ENCODE assay signal across 11 cellular contexts in genomic region chr17:1592751-1593629, GRCh38. TPM values are rescaled to one million over a fixed set of nuclear protein-coding genes. Genes with fewer than 3 reads are reported as not detected.
DNase-seq lines count a peak whose midpoint lies in the region; ATAC-seq, FAIRE-seq and TF ChIP-seq lines count a peak whose summit lies in the region.
"Had no signal": no experiment of that assay in that cellular context is flagged by ENCODE, and none has a peak within 500 bp of the region (broad histone marks: within the 10 kb centered on the region; RNA-seq: fewer than 3 reads in every experiment).

No MANE protein-coding gene starts in this region.

- no peaks in the 10 kb centered on the region for H3K9me3 ChIP-seq in smooth muscle cell (replicated peaks; ENCODE audit: low read depth)
- H3K9me3 ChIP-seq: heart right ventricle had no signal

- DNase-seq in G401 (ENCODE audit: low spot score) (peak; percentile 67), bronchial epithelial cell (ENCODE audit: low read depth) (no peak), NCI-H187 (lab: John Stamatoyannopoulos, UW) (no peak), smooth muscle cell (lab: John Stamatoyannopoulos, UW; ENCODE audit: unreplicated experiment) (no peak), WTC11 (ENCODE audit: low spot score) (no peak), NCI-H1092 (lab: John Stamatoyannopoulos, UW) (no peak)
- DNase-seq: activated effector memory CD4-positive, alpha-beta T cell treated with Interleukin-2 at 50 U/mL for 16 hours; heart right ventricle; NCI-H1930 had no signal

- H3K27me3 ChIP-seq in bronchial epithelial cell (ENCODE audit: control insufficient read depth, insufficient read depth, low read length) (no peaks in the 10 kb centered on the region), smooth muscle cell (ENCODE audit: low read depth) (no peaks in the 10 kb centered on the region)
- H3K27me3 ChIP-seq: heart right ventricle had no signal

- no peak overlapping the region for H3K4me3 Mint-ChIP-seq in WTC11

- H3K4me1 Mint-ChIP-seq in WTC11 = peaks cover 5% of the 10 kb centered on the region

- no peak overlapping the region for H3K4me2 ChIP-seq in smooth muscle cell

- in situ Hi-C loops in G401 (cut with HindIII; ENCODE audit: low sequenced_read_pairs) = no loop called here

- H3K4me3 ChIP-seq in bronchial epithelial cell (ENCODE audit: low read depth, low read length) = no peak overlapping the region
- H3K4me3 ChIP-seq in smooth muscle cell = no peak overlapping the region
- H3K4me3 ChIP-seq: heart right ventricle had no signal

- H3K36me3 Mint-ChIP-seq in WTC11 = no peaks in the 10 kb centered on the region

- peak; percentile 55 for FAIRE-seq in bronchial epithelial cell (lab: Jason Lieb, UNC)

- H3K27ac ChIP-seq in smooth muscle cell (ENCODE audit: low read depth) = no peak overlapping the region
- H3K27ac ChIP-seq: heart right ventricle had no signal

- H3K79me2 ChIP-seq in smooth muscle cell (ENCODE audit: low read depth) = no peaks in the 10 kb centered on the region

- no peak overlapping the region for H2AFZ ChIP-seq in smooth muscle cell (ENCODE audit: low read depth)

- H3K36me3 ChIP-seq in bronchial epithelial cell (ENCODE audit: control insufficient read depth, insufficient read depth, low read length) (peaks cover 7% of the 10 kb centered on the region), smooth muscle cell (ENCODE audit: low read depth) (no peaks in the 10 kb centered on the region)

- ATAC-seq in GM19452 (IDR thresholded peaks at IDR 0.05; ENCODE audit: unreplicated experiment) = peak; percentile 68
- ATAC-seq in HG03159 (IDR thresholded peaks at IDR 0.05; ENCODE audit: unreplicated experiment) = peak; percentile 57
- ATAC-seq in WTC11 = no peak
- ATAC-seq: heart right ventricle had no signal

- TF ChIP-seq CTCF in bronchial epithelial cell (IDR thresholded peaks at IDR 0.05; ENCODE audit: insufficient read depth, low read length, severe bottlenecking) (no peak), smooth muscle cell (IDR thresholded peaks at IDR 0.05; ENCODE audit: borderline replicate concordance, insufficient read depth, poor library complexity, severe bottlenecking) (no peak), WTC11 (IDR thresholded peaks at IDR 0.05) (no peak)

- no peaks in the 10 kb centered on the region for H3K27me3 Mint-ChIP-seq in WTC11 (ENCODE audit: low read depth)

- peaks cover 6% of the 10 kb centered on the region for H3F3A ChIP-seq in smooth muscle cell (ENCODE audit: low read depth)

- 85% methylated on average over 18 of the region's 25 CpGs for WGBS in smooth muscle cell (ENCODE audit: low lambda C conversion rate)

- CTCF ChIA-PET in WTC11 (lab: Charles Lee) = interaction anchor here (1.0 to 1.3 kb wide), 2 partner anchors 19 to 60 kb away, joined by 3 to 5 read pairs; no protein-coding TSS in a partner anchor

- no peak overlapping the region for H3K9ac ChIP-seq in smooth muscle cell (ENCODE audit: low read depth)

- no peak overlapping the region; the same call in 1 of the 2 replicates for H3K27ac Mint-ChIP-seq in WTC11

- POLR2A ChIA-PET in WTC11 (lab: Charles Lee) = no interaction called here

- no peaks in the 10 kb centered on the region for H4K20me1 ChIP-seq in smooth muscle cell (ENCODE audit: low read depth)

- H3K4me1 ChIP-seq in smooth muscle cell (ENCODE audit: low read depth) = peaks cover 4% of the 10 kb centered on the region

- no peaks in the 10 kb centered on the region for H3K9me3 Mint-ChIP-seq in WTC11

TF ChIP-seq in WTC11, 78 proteins besides CTCF, POLR2A, EP300 and RAD21:
- no peak for TF ChIP-seq ZNF232 (CRISPR knock-in tag; IDR thresholded peaks at IDR 0.05)
- TF ChIP-seq GABPB1 (CRISPR knock-in tag; IDR thresholded peaks at IDR 0.05) = no peak
- no peak for TF ChIP-seq AR (CRISPR knock-in tag; IDR thresholded peaks at IDR 0.05)
- no peak for TF ChIP-seq ZNF263 (CRISPR knock-in tag; IDR thresholded peaks at IDR 0.05; ENCODE audit: low read depth)
- no peak for TF ChIP-seq ELF4 (CRISPR knock-in tag; IDR thresholded peaks at IDR 0.05; ENCODE audit: low read depth)
- TF ChIP-seq SMAD4 (CRISPR knock-in tag; IDR thresholded peaks at IDR 0.05) = no peak
- no peak for TF ChIP-seq USF2 (CRISPR knock-in tag; IDR thresholded peaks at IDR 0.05)
- no peak for TF ChIP-seq CBFB (CRISPR knock-in tag; IDR thresholded peaks at IDR 0.05; ENCODE audit: low read depth)
- TF ChIP-seq ZNF138 (CRISPR knock-in tag; conservative IDR thresholded peaks at IDR 0.05) = no peak
- TF ChIP-seq E2F5 (CRISPR knock-in tag; IDR thresholded peaks at IDR 0.05) = no peak
- TF ChIP-seq TEAD4 (CRISPR knock-in tag; IDR thresholded peaks at IDR 0.05) = no peak
- TF ChIP-seq MYBL2 (CRISPR knock-in tag; IDR thresholded peaks at IDR 0.05) = no peak

RNA-seq across cellular contexts. Expression of gene PITPNA, which starts 30.4 kb away (rescaled TPM):
- total RNA-seq in G401 (2014; rRNA removed; shearing (Covaris generic)) = 42.1 and 95.3 TPM in 2 replicates
- total RNA-seq in bronchial epithelial cell (21.1 and 25.7 TPM in 2 replicates), smooth muscle cell (14.4 and 26.9 TPM in 2 replicates), WTC11 (2021) (58.3 to 68.4 TPM (median 60.2 TPM) in 3 replicates)
- 42.7 and 47.2 TPM in 2 replicates for polyA plus RNA-seq in smooth muscle cell

RNA-seq across cellular contexts. Expression of gene SLC43A2, which starts 35.6 kb away (rescaled TPM):
- 22.1 and 39.7 TPM in 2 replicates for total RNA-seq in G401 (2014; rRNA removed; shearing (Covaris generic))
- 2.4 and 2.9 TPM in 2 replicates for total RNA-seq in bronchial epithelial cell
- total RNA-seq in smooth muscle cell = 3.8 and 4.4 TPM in 2 replicates
- 5.3 and 7.1 TPM in 2 replicates for polyA plus RNA-seq in smooth muscle cell
- 10.3 to 11.6 TPM (median 11.0 TPM) in 3 replicates for total RNA-seq in WTC11 (2021)

RNA-seq across cellular contexts. Expression of gene SCARF1, which starts 52.5 kb away (rescaled TPM):
- 0.71 and 3.4 TPM in 2 replicates for total RNA-seq in G401 (2014; rRNA removed; shearing (Covaris generic))
- total RNA-seq in bronchial epithelial cell = 0.38 and 0.53 TPM in 2 replicates
- total RNA-seq in smooth muscle cell = 0.45 and 0.63 TPM in 2 replicates
- 0.11 and 0.65 TPM in 2 replicates for polyA plus RNA-seq in smooth muscle cell
- 3.7 to 5.4 TPM (median 4.9 TPM) in 3 replicates for total RNA-seq in WTC11 (2021)

RNA-seq across cellular contexts. Expression of gene RILP, which starts 56.7 kb away (rescaled TPM):
- 9.5 and 36.1 TPM in 2 replicates for total RNA-seq in G401 (2014; rRNA removed; shearing (Covaris generic))
- total RNA-seq in bronchial epithelial cell (3.4 and 3.8 TPM in 2 replicates), smooth muscle cell (5.1 and 8.4 TPM in 2 replicates), WTC11 (2021) (10.2 to 13.8 TPM (median 11.7 TPM) in 3 replicates)
- polyA plus RNA-seq in smooth muscle cell = 7.4 and 7.7 TPM in 2 replicates
